Comparison of ENCODE assay signal across 8 cellular contexts in genomic region chr12:93441617-93442410, GRCh38. TPM values are rescaled to one million over a fixed set of nuclear protein-coding genes. Genes with fewer than 3 reads are reported as not detected.
A peak's percentile ranks its signal among the peaks of the same experiment; 100 is the strongest.
DNase-seq lines count a peak whose midpoint lies in the region; ATAC-seq and TF ChIP-seq lines count a peak whose summit lies in the region.

TSS of gene UBE2N (minus strand) at chr12:93441947. CDS start at chr12:93441884, 63 bp downstream.

- H3K27me3 ChIP-seq in adrenal gland (no peaks in the 10 kb centered on the region), heart left ventricle (no peaks in the 10 kb centered on the region), transverse colon (no peaks in the 10 kb centered on the region)

- H3K4me3 ChIP-seq in adrenal gland (peak within 1 kb of the TSS; percentile 72 to 99 (median 79)), heart left ventricle (peak within 1 kb of the TSS; percentile 68 to 100 (median 94)), transverse colon (peak within 1 kb of the TSS; percentile 81 to 98 (median 98))

- WGBS in adrenal gland, 4 donors = 0 to 1% (median 0%) methylated on average over 6 to 105 of the region's 105 CpGs
- 0% methylated on average over 18 to 105 of the region's 105 CpGs for WGBS in heart left ventricle, 4 donors
- 0% methylated on average over 3 to 81 of the region's 105 CpGs for WGBS in transverse colon (ENCODE audit: low coverage in 1 of 2), 2 donors

- H3K9me3 ChIP-seq in adrenal gland (replicated peaks in 1 of 3) (no peaks in the 10 kb centered on the region), heart left ventricle (no peaks in the 10 kb centered on the region), transverse colon (no peaks in the 10 kb centered on the region)

- H3K27ac ChIP-seq in adrenal gland = peak within 1 kb of the TSS; percentile 40 to 95 (median 92)
- peak within 1 kb of the TSS; percentile 51 to 96 (median 92) for H3K27ac ChIP-seq in heart left ventricle
- peak within 1 kb of the TSS; percentile 93 to 98 (median 96) for H3K27ac ChIP-seq in transverse colon

- TF ChIP-seq CTCF in GM13977 (IDR thresholded peaks at IDR 0.05; ENCODE audit: extremely low read depth, insufficient read depth, missing control alignments) (peak; percentile 2), adrenal gland (IDR thresholded peaks at IDR 0.05) (peak in 1 of 6 experiments; percentile 27), heart left ventricle (IDR thresholded peaks at IDR 0.05) (no peak), transverse colon (IDR thresholded peaks at IDR 0.05) (peak in 1 of 5 experiments; percentile 30)

- in situ Hi-C loops in GM13977 (cut with MboI; ENCODE audit: low pct_unique_long_range_greater_than_20kb, low sequenced_read_pairs, unreplicated experiment) (no loop called here), transverse colon (cut with MboI; ENCODE audit: low pct_ligation_motif_present in 1 of 4, low pct_unique_long_range_greater_than_20kb in 1 of 4, low sequenced_read_pairs in 3 of 4) (no loop called here)

- ATAC-seq in HG02870 (IDR thresholded peaks at IDR 0.05; ENCODE audit: unreplicated experiment) (peak; percentile 79), heart left ventricle (peak; percentile 89 to 97 (median 96))

- no peaks in the 10 kb centered on the region for H3K36me3 ChIP-seq in adrenal gland (replicated peaks in 1 of 2)
- no peaks in the 10 kb centered on the region for H3K36me3 ChIP-seq in heart left ventricle
- no peaks in the 10 kb centered on the region for H3K36me3 ChIP-seq in transverse colon

- TF ChIP-seq POLR2A in adrenal gland (IDR thresholded peaks at IDR 0.05) (peak; percentile 21 to 78), heart left ventricle (IDR thresholded peaks at IDR 0.05) (peak in 1 of 2 donors; percentile 80), transverse colon (IDR thresholded peaks at IDR 0.05) (peak; percentile 83)

- peak; percentile 72 for TF ChIP-seq EP300 in transverse colon (IDR thresholded peaks at IDR 0.05; ENCODE audit: low read depth)

- intact Hi-C loops in adrenal gland (cut with DNase I) (no loop called here), heart left ventricle (cut with DNase I) (loop anchor here in 1 of 10 donors (1.0 kb wide), 1 partner anchor 25 kb away; the partner anchor contains the start of gene MRPL42), transverse colon (cut with DNase I; ENCODE audit: low total_unique reads) (no loop called here)

- H3K4me1 ChIP-seq in adrenal gland (replicated peaks in 1 of 2) (peaks cover 22 to 45% of the 10 kb centered on the region in 2 donors), heart left ventricle (peaks cover 7 to 51% (median 40%) of the 10 kb centered on the region in 12 donors), transverse colon (peaks cover 7 to 39% (median 21%) of the 10 kb centered on the region in 4 donors)

- DNase-seq in GM13977 (ENCODE audit: low spot score) (peak; percentile 94), NCI-H146 treated with DMSO at 0.1 percent for 48 hours (lab: John Stamatoyannopoulos, UW; ENCODE audit: unreplicated experiment) (peak; percentile 83), T-helper 1 cell (peak; percentile 94 to 98 (median 95)), adrenal gland (peak; percentile 97 to 98 (median 97)), heart left ventricle (peak; percentile 97 to 98 (median 98)), pons (ENCODE audit: low spot score) (peak; percentile 95), transverse colon (peak; percentile 97)

RNA-seq across cellular contexts. Expression of gene UBE2N, which starts in this region (rescaled TPM):
- 100 to 1,000 TPM in 1 of 8 donors, 10 to 100 TPM in 7; 22.1 to 103 (median 68.5) TPM for total RNA-seq in adrenal gland
- 100 to 1,000 TPM in 1 of 3 donors, 10 to 100 TPM in 2; 36.4 to 186 (median 53.1) TPM for polyA plus RNA-seq in adrenal gland
- 100 to 1,000 TPM in 2 of 9 donors, 10 to 100 TPM in 7; 53.6 to 107 (median 88.1) TPM for total RNA-seq in heart left ventricle
- polyA plus RNA-seq in heart left ventricle = 10 to 100 TPM; 55.8 to 91.1 TPM
- 10 to 100 TPM in 3 of 4 donors, 1 to 10 TPM in 1; 2.0 to 39.0 (median 22.3) TPM for total RNA-seq in transverse colon

Comparison
In these comparisons a context has a peak if more than half of its experiments do, and no peak if none do; other contexts are left out.
1. Peak in every context shown above with its lines: DNase-seq, ATAC-seq, H3K4me3 ChIP-seq and H3K27ac ChIP-seq.